Comparison of ENCODE assay signal across 1 cellular context in genomic region chr12:80178846-80179245, GRCh38.
TF ChIP-seq lines count a peak whose summit lies in the region.

No MANE protein-coding gene starts in this region.

TF ChIP-seq in GM23338, 12 proteins besides CTCF, POLR2A, EP300 and RAD21 (continued from another document):
- no peak for TF ChIP-seq REST (IDR thresholded peaks at IDR 0.05; ENCODE audit: unreplicated experiment)
- TF ChIP-seq CREB1 (CRISPR knock-in tag; IDR thresholded peaks at IDR 0.05; ENCODE audit: low read depth), result no peak
